21 cellular contexts compared by ENCODE assay signal in the genomic region with DNA sequence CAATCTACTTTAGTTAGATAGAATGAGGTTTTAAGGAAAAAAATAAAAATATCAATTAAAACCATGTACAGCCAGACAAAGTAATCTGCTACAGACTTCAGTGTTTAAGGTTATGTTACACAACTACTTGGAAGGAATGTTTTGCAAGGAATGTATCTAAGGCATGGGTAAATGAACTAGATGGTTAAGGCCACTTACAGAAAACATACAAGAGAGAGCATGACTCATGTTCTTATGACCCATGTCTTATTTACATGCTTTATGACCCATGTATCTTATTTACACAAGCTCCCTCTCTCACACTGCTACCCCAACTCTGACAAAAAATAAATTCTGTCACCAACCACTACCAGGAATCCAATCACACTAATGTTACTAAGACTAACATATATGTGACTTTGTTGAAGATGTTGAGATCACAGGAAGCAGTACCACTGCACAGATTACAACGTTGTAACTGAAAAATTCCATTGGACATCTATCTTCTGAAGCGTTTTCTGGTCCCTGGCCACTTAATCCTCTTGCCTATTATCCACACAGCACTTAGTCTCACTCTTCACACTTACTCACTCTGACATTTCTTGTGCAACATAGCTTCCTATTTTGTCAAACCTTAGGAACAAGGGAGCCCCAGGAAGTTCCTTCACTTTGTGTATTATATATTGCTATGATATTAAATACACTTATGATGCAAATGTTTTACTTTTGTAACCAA. TPM values are rescaled to one million over a fixed set of nuclear protein-coding genes. Genes with fewer than 3 reads are reported as not detected.
DNase-seq lines count a peak whose midpoint lies in the region; ATAC-seq, FAIRE-seq and TF ChIP-seq lines count a peak whose summit lies in the region.
"Had no signal": no experiment of that assay in that cellular context is flagged by ENCODE, and none has a peak within 500 bp of the region (broad histone marks: within the 10 kb centered on the region; RNA-seq: fewer than 3 reads in every experiment).

No MANE protein-coding gene starts in this region.

- no peak for TF ChIP-seq CTCF in A673 (conservative IDR thresholded peaks at IDR 0.05; ENCODE audit: low read depth, low read length)
- no peak for TF ChIP-seq CTCF in OCI-LY1 (IDR thresholded peaks at IDR 0.05; ENCODE audit: low read length)
- no peak for TF ChIP-seq CTCF in choroid plexus epithelial cell (conservative IDR thresholded peaks at IDR 0.05; ENCODE audit: low read depth, low read length)
- no peak for TF ChIP-seq CTCF in HepG2 (CRISPR knock-in tag; IDR thresholded peaks at IDR 0.05)

- TF ChIP-seq RAD21 in HepG2 (CRISPR knock-in tag; IDR thresholded peaks at IDR 0.05), result no peak

- no peak for ATAC-seq in HepG2
- ATAC-seq: A549 had no signal

- H3K4me3 ChIP-seq in A673 (ENCODE audit: low read depth, low read length, poor library complexity, severe bottlenecking) (no peak overlapping the region), OCI-LY1 (ENCODE audit: low read depth, low read length, poor library complexity, severe bottlenecking) (no peak overlapping the region), choroid plexus epithelial cell (ENCODE audit: low read depth, low read length) (no peak overlapping the region), HepG2 (replicated peaks in 1 of 3; ENCODE audit: insufficient read depth in 1 of 3, low read depth in 2 of 3, low read length in 3 of 3) (no peak overlapping the region)
- H3K4me3 ChIP-seq: A549, MG63 had no signal

- no peaks in the 10 kb centered on the region for H3K9me2 ChIP-seq in OCI-LY1 (ENCODE audit: low read depth, low read length)

- intact Hi-C loops in A673 (cut with micrococcal nuclease; ENCODE audit: unreplicated experiment) (no loop called here), HepG2 (cut with micrococcal nuclease; ENCODE audit: unreplicated experiment) (no loop called here)

- FAIRE-seq in HepG2 (lab: Jason Lieb, UNC), result no peak
- FAIRE-seq: GM12891 had no signal

- H3K9me3 ChIP-seq in A673 (ENCODE audit: low read depth, low read length, poor library complexity, severe bottlenecking), result no peaks in the 10 kb centered on the region
- H3K9me3 ChIP-seq in OCI-LY1 (ENCODE audit: low read length), result 0 out of 2 replicates have a peak, but pooled peaks cover 3% of the 10 kb centered on the region
- H3K9me3 ChIP-seq in HepG2 (ENCODE audit: low read length), result no peaks in the 10 kb centered on the region
- H3K9me3 ChIP-seq: A549, MG63 had no signal

- peak overlapping the region; percentile 26 for H3K27ac ChIP-seq in A673 (ENCODE audit: low read depth, low read length, poor library complexity, severe bottlenecking)
- H3K27ac ChIP-seq in OCI-LY1 (ENCODE audit: low read depth, low read length, poor library complexity, severe bottlenecking), result no peak overlapping the region
- no peak overlapping the region for H3K27ac ChIP-seq in HepG2 (ENCODE audit: extremely low read length, insufficient read depth, low read length)
- H3K27ac ChIP-seq: A549 had no signal

- H3K4me2 ChIP-seq in OCI-LY1 (ENCODE audit: low read length), result no peak overlapping the region
- H3K4me2 ChIP-seq in HepG2 (ENCODE audit: low read depth, low read length), result no peak overlapping the region
- H3K4me2 ChIP-seq: A549 had no signal

- WGBS in HepG2 (ENCODE audit: low lambda C conversion rate), result 0% methylated on average over 2 of the region's 2 CpGs

- TF ChIP-seq EP300 in HepG2 (IDR thresholded peaks at IDR 0.05; ENCODE audit: low read depth in 2 of 2, low read length in 2 of 2), result no peak
- no peak for TF ChIP-seq EP300 in HepG2 (CRISPR knock-in tag; IDR thresholded peaks at IDR 0.05; ENCODE audit: borderline replicate concordance)

- CTCF ChIA-PET in A673 (lab: Charles Lee), result no interaction called here
- CTCF ChIA-PET in HepG2 (lab: Yijun Ruan, JAX; ENCODE audit: low intra/inter-chr PET ratio, low total read pairs), result no interaction called here

- TF ChIP-seq POLR2A in HepG2 (IDR thresholded peaks at IDR 0.05; ENCODE audit: insufficient read depth in 1 of 2, low read depth in 2 of 2, low read length in 2 of 2), result no peak

- H3K4me1 ChIP-seq in A673 (ENCODE audit: insufficient read depth, low read length, poor library complexity, severe bottlenecking) (peaks cover 66% of the 10 kb centered on the region), OCI-LY1 (ENCODE audit: insufficient read depth, low read length, severe bottlenecking) (peaks cover 11% of the 10 kb centered on the region), HepG2 (ENCODE audit: insufficient read depth, low read length) (no peaks in the 10 kb centered on the region)
- H3K4me1 ChIP-seq: A549 had no signal

- H4K20me1 ChIP-seq in OCI-LY1 (ENCODE audit: insufficient read depth, low read length), result no peaks in the 10 kb centered on the region
- no peaks in the 10 kb centered on the region for H4K20me1 ChIP-seq in HepG2 (ENCODE audit: insufficient read depth, low read length)

- H3K27me3 ChIP-seq in A673 (replicated peaks; ENCODE audit: insufficient read depth, low read depth, low read length, poor library complexity), result no peaks in the 10 kb centered on the region
- H3K27me3 ChIP-seq in OCI-LY1 (ENCODE audit: insufficient read depth, low read length), result no peaks in the 10 kb centered on the region
- H3K27me3 ChIP-seq in HepG2 (ENCODE audit: control insufficient read depth in 1 of 2, insufficient read depth in 2 of 2, low read length in 2 of 2), result no peaks in the 10 kb centered on the region; a peak in 1 of 5 replicates
- H3K27me3 ChIP-seq: MG63 had no signal

- no peaks in the 10 kb centered on the region for H3F3A ChIP-seq in OCI-LY1 (ENCODE audit: insufficient read depth, low read length)

- DNase-seq in A673 (ENCODE audit: low spot score) (peak; percentile 71), choroid plexus epithelial cell (ENCODE audit: low read depth) (peak; percentile 56), renal cortical epithelial cell (ENCODE audit: low read depth) (peak; percentile 72), AG08395 (ENCODE audit: low spot score) (no peak), HepG2 (ENCODE audit: low spot score) (no peak), NCI-H526 treated with DMSO at 0.1 percent for 48 hours (lab: John Stamatoyannopoulos, UW) (no peak)
- DNase-seq: CD4-positive, CD25-positive, alpha-beta regulatory T cell; H7; Kasumi-1; MG63; NCI-H1092 treated with DMSO at 0.1 percent for 48 hours; NCI-H146; NCI-H2029; NCI-H226; NCI-H524; SHP77 had no signal

- H3K9ac ChIP-seq in OCI-LY1 (ENCODE audit: low read length) (no peak overlapping the region), HepG2 (ENCODE audit: insufficient read depth, low read depth, low read length) (no peak overlapping the region)

- in situ Hi-C loops in HepG2 (cut with HindIII; ENCODE audit: extremely low pct_ligation_motif_present, low pct_unique_long_range_greater_than_20kb), result no loop called here

- H3K79me2 ChIP-seq in OCI-LY1 (ENCODE audit: insufficient read depth, low read length) (no peaks in the 10 kb centered on the region), HepG2 (ENCODE audit: insufficient read depth, low read length) (no peaks in the 10 kb centered on the region)

- POLR2A ChIA-PET in A673 (lab: Charles Lee; ENCODE audit: low non-redundant PET) (no interaction called here), HepG2 (lab: Yijun Ruan, JAX) (no interaction called here)

- H2AFZ ChIP-seq in OCI-LY1 (ENCODE audit: low read length) (peak overlapping the region; percentile 57; the same call in 1 of the 2 replicates), HepG2 (ENCODE audit: low read length) (no peak overlapping the region)

- BruUV-seq in A673 (replicated peaks; lab: Mats Ljungman, UMichigan), result no TSS peak
- no TSS peak for BruUV-seq in HepG2 (replicated peaks; lab: Mats Ljungman, UMichigan)

- H3K36me3 ChIP-seq in A673 (ENCODE audit: insufficient read depth, low read length, poor library complexity, severe bottlenecking) (no peaks in the 10 kb centered on the region), OCI-LY1 (ENCODE audit: insufficient read depth, low read length) (no peaks in the 10 kb centered on the region), HepG2 (replicated peaks in 1 of 2; ENCODE audit: control insufficient read depth in 1 of 2, insufficient read depth in 2 of 2, low read length in 2 of 2) (no peaks in the 10 kb centered on the region)
- H3K36me3 ChIP-seq: MG63 had no signal

RNA-seq across cellular contexts. Expression of a gene that starts 10.0 kb away (rescaled TPM):
- total RNA-seq in A673 (2021) (8.0 and 10.7 TPM in 2 replicates), renal cortical epithelial cell (0.05 and 1.0 TPM in 2 replicates), HepG2 (2016; rRNA removed; fragmentation: Illumina TruSeq; extraction: Trizol) (not detected in 2 replicates)
- total RNA-seq in HepG2 (2016; cell fraction: cytosol; rRNA removed; fragmentation: Illumina TruSeq; extraction: Trizol; ENCODE audit: low read depth), result not detected in 2 replicates
- total RNA-seq in HepG2 (2016; cell fraction: insoluble cytoplasmic fraction; rRNA removed; fragmentation: Illumina TruSeq; extraction: Trizol), result not detected in 2 replicates
- total RNA-seq in HepG2 (2016; cell fraction: membrane; rRNA removed; fragmentation: Illumina TruSeq; extraction: Trizol), result not detected in 2 replicates
- total RNA-seq in HepG2 (2016; cell fraction: nucleus; rRNA removed; fragmentation: Illumina TruSeq; extraction: Trizol), result not detected in 2 replicates
- not detected in 2 replicates for polyA plus RNA-seq in HepG2 (2011; rRNA removed)
- not detected in 2 replicates for polyA plus RNA-seq in HepG2 (2011; cell fraction: cytosol; rRNA removed)
- not detected in 2 replicates for polyA plus RNA-seq in HepG2 (2011; cell fraction: nucleus; rRNA removed)
- not detected in 2 replicates for polyA plus RNA-seq in HepG2 (2012)
- polyA plus RNA-seq in HepG2 (2016; cell fraction: cytosol; fragmentation: Illumina TruSeq; extraction: Trizol; ENCODE audit: low read depth), result not detected in 2 replicates
- not detected in 2 replicates for polyA plus RNA-seq in HepG2 (2016; cell fraction: insoluble cytoplasmic fraction; fragmentation: Illumina TruSeq; extraction: Trizol; ENCODE audit: low read depth)
- polyA plus RNA-seq in HepG2 (2016; cell fraction: membrane; fragmentation: Illumina TruSeq; extraction: Trizol; ENCODE audit: low read depth), result not detected in 2 replicates
- polyA plus RNA-seq in HepG2 (2016; cell fraction: nucleus; fragmentation: Illumina TruSeq; extraction: Trizol; ENCODE audit: insufficient read depth, low read depth), result not detected in 2 replicates
- polyA minus RNA-seq in HepG2 (2011; rRNA and poly(A)+ RNA removed; ENCODE audit: low replicate concordance), result 1.4 TPM in 1 of 2 replicates, not detected in the other
- polyA minus RNA-seq in HepG2 (2011; cell fraction: cytosol; rRNA and poly(A)+ RNA removed), result not detected in 2 replicates
- not detected in 2 replicates for polyA minus RNA-seq in HepG2 (2011; cell fraction: nucleus; rRNA and poly(A)+ RNA removed)
- total RNA-seq: CD4-positive, CD25-positive, alpha-beta regulatory T cell; G401 had no signal
- polyA plus RNA-seq: BJ; CD4-positive, CD25-positive, alpha-beta regulatory T cell had no signal

Comparison
In these comparisons a context has a peak if more than half of its experiments do, and no peak if none do; other contexts are left out.
1. DNase-seq: peak in A673 (single experiment), choroid plexus epithelial cell (single experiment) and renal cortical epithelial cell (single experiment); none in AG08395 (single experiment), HepG2 (single experiment) and NCI-H526 treated with DMSO at 0.1 percent for 48 hours (single experiment).